In the genomic region with DNA sequence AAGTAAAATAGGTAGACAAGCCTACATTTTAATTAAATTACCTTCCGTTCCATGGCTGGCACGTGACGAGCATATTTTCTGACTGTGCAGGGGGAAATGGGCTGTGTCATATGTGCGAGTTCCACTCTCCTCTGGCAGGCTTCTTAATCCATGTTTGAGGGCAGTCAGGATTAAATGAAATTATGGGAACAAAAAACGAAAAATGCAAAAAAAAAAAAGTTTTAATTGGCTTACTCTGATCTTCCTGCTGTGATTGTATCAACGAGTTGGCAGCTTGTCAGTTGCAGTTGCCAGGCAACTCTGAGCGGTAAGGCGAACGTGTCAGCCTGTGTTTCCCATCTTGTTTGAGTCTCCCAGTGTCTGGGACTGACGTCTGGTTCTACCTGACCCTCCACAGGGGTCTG, we compare ENCODE assay signal across 20 cellular contexts.
DNase-seq lines count a peak whose midpoint lies in the region; ATAC-seq and TF ChIP-seq lines count a peak whose summit lies in the region.
"Had no signal": no experiment of that assay in that cellular context is flagged by ENCODE, and none has a peak within 500 bp of the region (broad histone marks: within the 10 kb centered on the region; RNA-seq: fewer than 3 reads in every experiment).

No MANE protein-coding gene starts in this region.

- no CpG with 5 or more reads among the region's 10 CpGs for WGBS in mesendoderm (ENCODE audit: extremely low coverage, insufficient coverage, low lambda C conversion rate)

- H3K79me1 ChIP-seq in mesendoderm (ENCODE audit: low read length), result no peaks in the 10 kb centered on the region

- H2BK120ac ChIP-seq in mesendoderm (ENCODE audit: low read depth, low read length), result no peak overlapping the region

- H4K5ac ChIP-seq in mesendoderm (ENCODE audit: low read length), result no peak overlapping the region

- H3K27me3 ChIP-seq in mesendoderm (ENCODE audit: insufficient read depth, low read length, poor library complexity), result no peaks in the 10 kb centered on the region
- H3K27me3 ChIP-seq: SJCRH30, upper lobe of left lung had no signal

- no peaks in the 10 kb centered on the region for H3K36me3 ChIP-seq in mesendoderm (ENCODE audit: control insufficient read depth, insufficient read depth, low read length)
- H3K36me3 ChIP-seq: SJCRH30, upper lobe of left lung had no signal

- H3K4me3 ChIP-seq in astrocyte of the spinal cord (ENCODE audit: low read depth, low read length), result no peak overlapping the region
- no peak overlapping the region for H3K4me3 ChIP-seq in mesendoderm (ENCODE audit: low read length)
- H3K4me3 ChIP-seq: SJCRH30, upper lobe of left lung had no signal

- in situ Hi-C loops in astrocyte of the spinal cord (cut with HindIII; ENCODE audit: low sequenced_read_pairs), result no loop called here

- H2AK5ac ChIP-seq in mesendoderm (ENCODE audit: low read length), result no peak overlapping the region

- DNase-seq in DMS 273 (lab: John Stamatoyannopoulos, UW; ENCODE audit: unreplicated experiment), result peak; percentile 51
- no peak for DNase-seq in DMS 273 treated with DMSO at 0.1 percent for 48 hours (lab: John Stamatoyannopoulos, UW)
- DNase-seq in M059J (ENCODE audit: low read depth), result peak; percentile 62
- peak; percentile 83 for DNase-seq in astrocyte of the spinal cord (ENCODE audit: low read depth, low spot score)
- peak; percentile 87 for DNase-seq in mesendoderm
- DNase-seq in DMS114 treated with DMSO at 0.1 percent for 48 hours (lab: John Stamatoyannopoulos, UW; ENCODE audit: unreplicated experiment), result no peak
- DNase-seq: activated CD4-positive, alpha-beta T cell treated with anti-CD3 and anti-CD28 coated beads, Interleukin-2, amount 50 U/mL, for 1 hour; activated T-cell treated with anti-CD3 and anti-CD28 coated beads, Interleukin-2, amount 50 U/mL, for 1 hour; central memory CD4-positive, alpha-beta T cell; EL; mammary epithelial cell; NCI-H226; OCI-M1; SJCRH30; stimulated activated naive CD4-positive, alpha-beta T cell treated with Interleukin-2 at 50 U/mL for 16 hours; upper lobe of left lung had no signal

- H3K79me2 ChIP-seq in mesendoderm (ENCODE audit: control insufficient read depth, insufficient read depth, low read length), result no peaks in the 10 kb centered on the region

- H3K18ac ChIP-seq in mesendoderm (ENCODE audit: low read length), result no peak overlapping the region

- H3K4me2 ChIP-seq in mesendoderm (ENCODE audit: low read length), result no peak overlapping the region

- H3K4me1 ChIP-seq in mesendoderm (ENCODE audit: control insufficient read depth, low read depth, low read length), result peaks cover 6% of the 10 kb centered on the region
- H3K4me1 ChIP-seq: SJCRH30, upper lobe of left lung had no signal

- H2BK15ac ChIP-seq in mesendoderm (replicated peaks; ENCODE audit: low read depth), result no peak overlapping the region

- no peak overlapping the region for H3K9ac ChIP-seq in mesendoderm (ENCODE audit: low read length)

- H3K27ac ChIP-seq in mesendoderm (ENCODE audit: low read depth, low read length), result no peak overlapping the region
- H3K27ac ChIP-seq: 22Rv1, SJCRH30, upper lobe of left lung had no signal

- no peak for TF ChIP-seq CTCF in astrocyte of the spinal cord (IDR thresholded peaks at IDR 0.05; ENCODE audit: low read depth, low read length)

- ATAC-seq in HG02970 (IDR thresholded peaks at IDR 0.05; ENCODE audit: low FRiP score, unreplicated experiment) (no peak), GM21381 (IDR thresholded peaks at IDR 0.05; ENCODE audit: unreplicated experiment) (no peak)
- ATAC-seq: activated naive CD4-positive, alpha-beta T cell treated with anti-CD3 and anti-CD28 coated beads, Interleukin-2, amount 50 U/mL, for 72 hours had no signal

- no peak overlapping the region for H2BK5ac ChIP-seq in mesendoderm (ENCODE audit: low read length)

- H3K56ac ChIP-seq in mesendoderm (ENCODE audit: low read length), result no peak overlapping the region

- H4K8ac ChIP-seq in mesendoderm (ENCODE audit: low read depth, low read length), result no peak overlapping the region

- no peak overlapping the region for H3K23ac ChIP-seq in mesendoderm (ENCODE audit: low read length)

- no peak overlapping the region for H3K4ac ChIP-seq in mesendoderm (ENCODE audit: low read depth, low read length)

Comparison
In these comparisons a context has a peak if more than half of its experiments do, and no peak if none do; other contexts are left out.
1. DNase-seq: peak in DMS 273 (single experiment), M059J (single experiment), astrocyte of the spinal cord (single experiment) and mesendoderm (single experiment); none in DMS 273 treated with DMSO at 0.1 percent for 48 hours (single experiment) and DMS114 treated with DMSO at 0.1 percent for 48 hours (single experiment).